In the genomic region with DNA sequence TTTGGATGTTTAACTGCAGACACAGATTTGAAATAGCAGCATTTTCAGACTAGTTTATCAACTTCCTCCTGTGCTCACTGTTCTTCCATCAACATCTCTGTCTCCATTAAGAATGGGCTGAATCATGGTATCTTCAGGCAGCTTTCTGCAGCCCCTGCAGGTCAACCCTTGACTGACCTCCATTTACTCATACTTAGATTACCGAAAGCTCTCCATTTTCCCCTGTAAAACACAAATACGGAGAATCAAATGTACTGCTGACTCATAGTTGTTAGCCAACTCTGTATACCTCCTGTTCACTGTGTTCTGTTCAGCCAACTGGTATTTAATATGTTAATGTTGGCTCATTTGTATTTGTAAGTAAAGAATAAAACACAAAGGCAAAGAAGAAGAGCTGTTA, we compare ENCODE assay signal across 17 cellular contexts.
A peak's percentile ranks its signal among the peaks of the same experiment; 100 is the strongest.
DNase-seq lines count a peak whose midpoint lies in the region; ATAC-seq, FAIRE-seq and TF ChIP-seq lines count a peak whose summit lies in the region.
"Had no signal": no experiment of that assay in that cellular context is flagged by ENCODE, and none has a peak within 500 bp of the region (broad histone marks: within the 10 kb centered on the region; RNA-seq: fewer than 3 reads in every experiment).

No MANE protein-coding gene starts in this region.

- no peak for TF ChIP-seq CTCF in SK-N-SH (IDR thresholded peaks at IDR 0.05)
- TF ChIP-seq CTCF in epithelial cell of esophagus (IDR thresholded peaks at IDR 0.05; ENCODE audit: insufficient read depth, low read depth, low read length, missing control alignments): no peak
- TF ChIP-seq CTCF in retinal pigment epithelial cell (conservative IDR thresholded peaks at IDR 0.05; ENCODE audit: low read depth, low read length): no peak
- TF ChIP-seq CTCF in lower lobe of right lung (IDR thresholded peaks at IDR 0.05): no peak

- no peaks in the 10 kb centered on the region for H3K9me2 ChIP-seq in SK-N-SH

- 74% methylated on average over 2 of the region's 2 CpGs for WGBS in SK-N-SH (ENCODE audit: low lambda C conversion rate)
- 77 to 90% (median 84%) methylated on average over 2 of the region's 2 CpGs for WGBS in small intestine, 3 donors

- no peaks in the 10 kb centered on the region for H3K27me3 ChIP-seq in SK-N-SH (ENCODE audit: insufficient read depth)
- H3K27me3 ChIP-seq in lower lobe of right lung (ENCODE audit: low read depth): no peaks in the 10 kb centered on the region
- H3K27me3 ChIP-seq in small intestine (ENCODE audit: control insufficient read depth in 2 of 2, insufficient read depth in 2 of 2, low read length in 2 of 2): no peaks in the 10 kb centered on the region

- no peak overlapping the region for H3K4me2 ChIP-seq in SK-N-SH

- ATAC-seq in lower lobe of right lung (no peak), GM21529 (IDR thresholded peaks at IDR 0.05; ENCODE audit: unreplicated experiment) (no peak)
- ATAC-seq: sciatic nerve had no signal

- FAIRE-seq in small intestine (lab: Jason Lieb, UNC): no peak
- FAIRE-seq: colon, frontal cortex had no signal

- no peaks in the 10 kb centered on the region for H3K36me3 ChIP-seq in SK-N-SH (replicated peaks in 1 of 2; ENCODE audit: control insufficient read depth in 1 of 2, insufficient read depth in 2 of 2, low read length in 1 of 2)
- H3K36me3 ChIP-seq in lower lobe of right lung: no peaks in the 10 kb centered on the region
- no peaks in the 10 kb centered on the region for H3K36me3 ChIP-seq in small intestine (ENCODE audit: control insufficient read depth in 2 of 2, insufficient read depth in 2 of 2, low read length in 2 of 2)

- H3F3A ChIP-seq in SK-N-SH (replicated peaks; ENCODE audit: insufficient read depth): no peaks in the 10 kb centered on the region

- intact Hi-C loops in lower lobe of right lung (cut with DNase I): no loop called here

- DNase-seq in HS-5 (ENCODE audit: low read depth) (peak; percentile 18), SK-N-SH (no peak), epithelial cell of esophagus (ENCODE audit: low read depth) (peak; percentile 60), retinal pigment epithelial cell (ENCODE audit: low read depth) (peak; percentile 59), lower lobe of right lung (no peak), small intestine (no peak), NCI-H510A treated with DMSO at 0.1 percent for 48 hours (lab: John Stamatoyannopoulos, UW) (no peak)
- DNase-seq: activated CD4-positive, alpha-beta memory T cell treated with anti-CD3 and anti-CD28 coated beads for 36 hours; CD4-positive, alpha-beta T cell; KG1; kidney; naive B cell; NCI-H2081 treated with DMSO at 0.1 percent for 48 hours had no signal

- POLR2A ChIA-PET in SK-N-SH (lab: Yijun Ruan, JAX): no interaction called here

- H3K79me2 ChIP-seq in SK-N-SH (ENCODE audit: insufficient read depth): no peaks in the 10 kb centered on the region

- peak overlapping the region; percentile 47; the same call in 1 of the 2 replicates for H2AFZ ChIP-seq in SK-N-SH (ENCODE audit: low read depth)

- H3K4me3 ChIP-seq in SK-N-SH (ENCODE audit: low read depth in 2 of 2, low read length in 1 of 2) (no peak overlapping the region), epithelial cell of esophagus (ENCODE audit: low read length) (no peak overlapping the region), retinal pigment epithelial cell (ENCODE audit: low read length) (no peak overlapping the region), lower lobe of right lung (no peak overlapping the region), small intestine (ENCODE audit: low read depth in 1 of 2, low read length in 2 of 2) (no peak overlapping the region)

- no peak overlapping the region for H3K9ac ChIP-seq in SK-N-SH

- H3K27ac ChIP-seq in SK-N-SH (ENCODE audit: low read depth in 2 of 2, low read length in 1 of 2) (no peak overlapping the region), lower lobe of right lung (no peak overlapping the region), small intestine (ENCODE audit: low read depth in 1 of 2, low read length in 1 of 2) (no peak overlapping the region)

- no peaks in the 10 kb centered on the region for H3K9me3 ChIP-seq in SK-N-SH
- H3K9me3 ChIP-seq in lower lobe of right lung: no peaks in the 10 kb centered on the region
- H3K9me3 ChIP-seq in small intestine (ENCODE audit: control insufficient read depth, low read depth): no peaks in the 10 kb centered on the region

- CTCF ChIA-PET in SK-N-SH (lab: Yijun Ruan, JAX): no interaction called here

- no peak for TF ChIP-seq RAD21 in SK-N-SH (IDR thresholded peaks at IDR 0.05; ENCODE audit: low read length)

- H3K4me1 ChIP-seq in SK-N-SH (ENCODE audit: control insufficient read depth in 1 of 2, insufficient read depth in 2 of 2, low read depth in 1 of 2, low read length in 1 of 2) (peaks cover 0 to 2% of the 10 kb centered on the region in 2 experiments; a peak in 2 of 4 replicates), lower lobe of right lung (no peaks in the 10 kb centered on the region), small intestine (ENCODE audit: control insufficient read depth in 2 of 2, insufficient read depth in 1 of 2, low read depth in 1 of 2, low read length in 1 of 2) (no peaks in the 10 kb centered on the region)

- H4K20me1 ChIP-seq in SK-N-SH (ENCODE audit: insufficient read depth): no peaks in the 10 kb centered on the region

- no peak for TF ChIP-seq EP300 in SK-N-SH (IDR thresholded peaks at IDR 0.05; ENCODE audit: borderline replicate concordance in 1 of 2, low read depth in 1 of 2, low read length in 1 of 2)

TF ChIP-seq in SK-N-SH, 30 proteins besides CTCF, POLR2A, EP300 and RAD21:
- TF ChIP-seq MXI1 (IDR thresholded peaks at IDR 0.05; ENCODE audit: low read depth, low read length) (no peak), POLR2AphosphoS5 (IDR thresholded peaks at IDR 0.05; ENCODE audit: low read depth, low read length) (no peak), RXRA (IDR thresholded peaks at IDR 0.05; ENCODE audit: borderline replicate concordance, low read depth) (no peak), RFX5 (IDR thresholded peaks at IDR 0.05; ENCODE audit: low read length) (no peak), GABPA (IDR thresholded peaks at IDR 0.05; ENCODE audit: low read depth) (no peak), GATA2 (CRISPR knock-in tag; IDR thresholded peaks at IDR 0.05) (no peak), NFIC (IDR thresholded peaks at IDR 0.05; ENCODE audit: borderline replicate concordance) (no peak), MEF2A (IDR thresholded peaks at IDR 0.05; ENCODE audit: borderline replicate concordance, low read depth) (no peak)
- TF ChIP-seq, protein P1, sequence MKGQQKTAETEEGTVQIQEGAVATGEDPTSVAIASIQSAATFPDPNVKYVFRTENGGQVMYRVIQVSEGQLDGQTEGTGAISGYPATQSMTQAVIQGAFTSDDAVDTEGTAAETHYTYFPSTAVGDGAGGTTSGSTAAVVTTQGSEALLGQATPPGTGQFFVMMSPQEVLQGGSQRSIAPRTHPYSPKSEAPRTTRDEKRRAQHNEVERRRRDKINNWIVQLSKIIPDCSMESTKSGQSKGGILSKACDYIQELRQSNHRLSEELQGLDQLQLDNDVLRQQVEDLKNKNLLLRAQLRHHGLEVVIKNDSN (IDR thresholded peaks at IDR 0.05; ENCODE audit: borderline replicate concordance, low read depth): no peak
- TF ChIP-seq, protein P2, sequence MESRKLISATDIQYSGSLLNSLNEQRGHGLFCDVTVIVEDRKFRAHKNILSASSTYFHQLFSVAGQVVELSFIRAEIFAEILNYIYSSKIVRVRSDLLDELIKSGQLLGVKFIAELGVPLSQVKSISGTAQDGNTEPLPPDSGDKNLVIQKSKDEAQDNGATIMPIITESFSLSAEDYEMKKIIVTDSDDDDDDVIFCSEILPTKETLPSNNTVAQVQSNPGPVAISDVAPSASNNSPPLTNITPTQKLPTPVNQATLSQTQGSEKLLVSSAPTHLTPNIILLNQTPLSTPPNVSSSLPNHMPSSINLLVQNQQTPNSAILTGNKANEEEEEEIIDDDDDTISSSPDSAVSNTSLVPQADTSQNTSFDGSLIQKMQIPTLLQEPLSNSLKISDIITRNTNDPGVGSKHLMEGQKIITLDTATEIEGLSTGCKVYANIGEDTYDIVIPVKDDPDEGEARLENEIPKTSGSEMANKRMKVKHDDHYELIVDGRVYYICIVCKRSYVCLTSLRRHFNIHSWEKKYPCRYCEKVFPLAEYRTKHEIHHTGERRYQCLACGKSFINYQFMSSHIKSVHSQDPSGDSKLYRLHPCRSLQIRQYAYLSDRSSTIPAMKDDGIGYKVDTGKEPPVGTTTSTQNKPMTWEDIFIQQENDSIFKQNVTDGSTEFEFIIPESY (IDR thresholded peaks at IDR 0.05; ENCODE audit: borderline replicate concordance, low read depth): no peak

Comparison
In these comparisons a context has a peak if more than half of its experiments do, and no peak if none do; other contexts are left out.
1. DNase-seq: peak in HS-5 (single experiment), epithelial cell of esophagus (single experiment) and retinal pigment epithelial cell (single experiment); none in SK-N-SH (single experiment), lower lobe of right lung (single experiment), small intestine (single experiment) and NCI-H510A treated with DMSO at 0.1 percent for 48 hours (single experiment).